In the genomic region with DNA sequence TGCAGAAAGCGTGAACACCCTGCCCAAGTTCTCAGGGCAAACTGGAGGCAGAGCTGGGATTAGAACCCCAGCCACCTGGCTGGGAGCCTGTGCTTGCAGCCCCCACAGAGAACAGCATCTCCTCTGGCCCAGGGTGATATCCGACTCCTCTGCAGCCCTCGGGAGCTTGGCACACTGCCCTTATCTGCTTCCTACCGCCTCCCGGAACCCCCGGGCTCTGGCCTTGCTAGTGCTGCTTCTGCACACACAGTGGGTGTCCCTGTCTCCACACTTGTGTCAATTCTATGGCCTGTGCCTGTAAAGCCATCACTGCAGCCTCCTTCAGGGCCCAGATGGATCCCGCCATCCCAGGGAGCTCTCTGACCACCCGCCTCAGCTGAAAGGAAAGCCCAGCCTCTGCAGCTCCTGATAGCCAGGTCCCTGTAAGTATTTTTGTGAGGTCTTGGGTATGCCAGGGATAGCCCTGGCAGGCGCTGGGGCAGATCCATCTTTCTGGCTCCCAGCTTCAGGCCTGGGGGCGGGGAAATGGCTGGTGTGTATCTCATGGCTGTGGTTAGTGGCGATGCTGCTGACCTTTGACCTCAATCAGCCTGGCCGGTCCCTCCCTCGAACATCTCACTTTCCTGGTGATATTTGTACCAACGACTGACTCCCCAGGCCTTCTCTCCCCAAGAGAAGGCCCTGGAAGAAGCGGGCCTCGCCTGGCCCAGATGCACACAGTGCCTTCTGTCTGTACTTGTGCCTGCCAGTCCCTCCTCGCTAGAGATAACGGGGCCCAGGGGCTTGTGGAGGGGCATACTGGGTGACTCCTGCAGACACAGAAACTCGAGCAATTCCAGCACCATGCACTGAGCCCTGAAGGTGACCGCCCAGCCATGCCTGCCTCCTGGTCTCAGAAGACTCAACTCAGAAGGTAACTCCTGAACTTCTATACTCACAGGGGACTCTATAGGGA, we compare ENCODE assay signal across 20 cellular contexts.
A peak's percentile ranks its signal among the peaks of the same experiment; 100 is the strongest.
DNase-seq lines count a peak whose midpoint lies in the region; ATAC-seq, FAIRE-seq and TF ChIP-seq lines count a peak whose summit lies in the region.
"Had no signal": no experiment of that assay in that cellular context is flagged by ENCODE, and none has a peak within 500 bp of the region (broad histone marks: within the 10 kb centered on the region; RNA-seq: fewer than 3 reads in every experiment).

No MANE protein-coding gene starts in this region.

- no peak overlapping the region for H3K18ac ChIP-seq in IMR-90 (ENCODE audit: low read depth, low read length)

- H2BK120ac ChIP-seq in IMR-90 (ENCODE audit: low read depth, low read length), result no peak overlapping the region

- dilution Hi-C loops in IMR-90 (cut with HindIII; ENCODE audit: low sequenced_read_pairs, unreplicated experiment), result no loop called here

- no peak overlapping the region for H3K4me3 ChIP-seq in BE2C (ENCODE audit: low read depth, low read length)
- H3K4me3 ChIP-seq in IMR-90 (ENCODE audit: insufficient read depth, low read depth, low read length), result no peak overlapping the region
- no peak overlapping the region for H3K4me3 ChIP-seq in HepG2 (replicated peaks in 1 of 3; ENCODE audit: insufficient read depth in 1 of 3, low read depth in 2 of 3, low read length in 3 of 3)
- H3K4me3 ChIP-seq: stomach had no signal

- H3K27me3 Mint-ChIP-seq in progenitor cell of endocrine pancreas, result no peaks in the 10 kb centered on the region
- H3K27me3 Mint-ChIP-seq: activated CD4-positive, alpha-beta T cell treated with anti-CD3 and anti-CD28 coated beads, Interleukin-2, amount 10 ng/mL, durations not matched to agents 7 days and 5 days had no signal

- H2AK5ac ChIP-seq in IMR-90 (ENCODE audit: low read depth, low read length), result no peak overlapping the region

- DNase-seq in BE2C (peak; percentile 60), IMR-90 (peak; percentile 14), HepG2 (ENCODE audit: low spot score) (no peak), progenitor cell of endocrine pancreas (ENCODE audit: low spot score, unreplicated experiment) (no peak), HCEC 1CT (no peak)
- DNase-seq in stimulated activated CD4-positive, alpha-beta T cell treated with anti-CD3 and anti-CD28 coated beads, Interleukin-2, amount 100 ng/mL, for 48 hours, result no peak
- no peak for DNase-seq in activated naive CD4-positive, alpha-beta T cell treated with Interleukin-2 at 50 U/mL for 16 hours
- DNase-seq: activated CD4-positive, alpha-beta T cell treated with anti-CD3 and anti-CD28 coated beads, Interleukin-2, amount 10 ng/mL, durations not matched to agents 7 days and 5 days; activated T-cell treated with anti-CD3 and anti-CD28 coated beads for 4 hours; Calu3; caudate nucleus; hypothalamus; NCI-H1930; Right ventricle myocardium superior; stomach; T-helper 9 cell had no signal

- peak; percentile 63 for ATAC-seq in IMR-90 (ENCODE audit: low read depth)
- ATAC-seq in SK-N-SH treated with all-trans-retinoic acid at 6 μM for 48 hours, result peak; percentile 74
- ATAC-seq in HepG2, result no peak
- ATAC-seq: activated naive CD4-positive, alpha-beta T cell treated with anti-CD3 and anti-CD28 coated beads, Interleukin-2, amount 50 U/mL, for 72 hours had no signal

- H3K23ac ChIP-seq in IMR-90 (ENCODE audit: low read depth, low read length), result no peak overlapping the region

- H3K27me3 ChIP-seq in BE2C (no peaks in the 10 kb centered on the region), IMR-90 (ENCODE audit: control insufficient read depth, insufficient read depth, low read length) (no peaks in the 10 kb centered on the region), HepG2 (ENCODE audit: control insufficient read depth in 1 of 2, insufficient read depth in 2 of 2, low read length in 2 of 2) (no peaks in the 10 kb centered on the region; a peak in 1 of 5 replicates)
- H3K27me3 ChIP-seq: stomach had no signal

- no TSS peak for BruUV-seq in IMR-90 (replicated peaks; lab: Mats Ljungman, UMichigan)
- BruUV-seq in HepG2 (replicated peaks; lab: Mats Ljungman, UMichigan), result no TSS peak

- H3K4ac ChIP-seq in IMR-90 (ENCODE audit: low read depth, low read length), result no peak overlapping the region

- no peak overlapping the region for H3K56ac ChIP-seq in IMR-90 (ENCODE audit: extremely low read depth, insufficient read depth, low read length)

- CTCF ChIA-PET in IMR-90 (lab: Yijun Ruan, JAX) (no interaction called here), HepG2 (lab: Yijun Ruan, JAX; ENCODE audit: low intra/inter-chr PET ratio, low total read pairs) (no interaction called here)

- FAIRE-seq in HepG2 (lab: Jason Lieb, UNC), result no peak
- FAIRE-seq: urothelium cell line had no signal

- no peak overlapping the region for H3K27ac Mint-ChIP-seq in progenitor cell of endocrine pancreas
- H3K27ac Mint-ChIP-seq: activated CD4-positive, alpha-beta T cell treated with anti-CD3 and anti-CD28 coated beads, Interleukin-2, amount 10 ng/mL, durations not matched to agents 7 days and 5 days had no signal

- peaks cover 3% of the 10 kb centered on the region; the same call in 1 of the 2 replicates for H3K4me1 ChIP-seq in BE2C
- H3K4me1 ChIP-seq in IMR-90 (ENCODE audit: control insufficient read depth, insufficient read depth, low read length), result peaks cover 7% of the 10 kb centered on the region; the same call in 1 of the 2 replicates
- no peaks in the 10 kb centered on the region for H3K4me1 ChIP-seq in HepG2 (ENCODE audit: insufficient read depth, low read length)

- in situ Hi-C loops in IMR-90 (cut with MboI; ENCODE audit: low sequenced_read_pairs) (no loop called here), HepG2 (cut with HindIII; ENCODE audit: extremely low pct_ligation_motif_present, low pct_unique_long_range_greater_than_20kb) (no loop called here)

- H2BK5ac ChIP-seq in IMR-90 (ENCODE audit: low read depth, low read length, poor library complexity, severe bottlenecking), result no peak overlapping the region

- TF ChIP-seq CTCF in BE2C (IDR thresholded peaks at IDR 0.05; ENCODE audit: low read depth, low read length), result no peak
- TF ChIP-seq CTCF in IMR-90 (conservative IDR thresholded peaks at IDR 0.05; ENCODE audit: low read depth, low read length), result no peak
- TF ChIP-seq CTCF in HepG2 (CRISPR knock-in tag; IDR thresholded peaks at IDR 0.05), result no peak
- no peak for TF ChIP-seq CTCF in progenitor cell of endocrine pancreas (IDR thresholded peaks at IDR 0.05; ENCODE audit: unreplicated experiment)

- H2AFZ ChIP-seq in IMR-90 (replicated peaks; ENCODE audit: low read length, poor library complexity) (no peak overlapping the region), HepG2 (ENCODE audit: low read length) (no peak overlapping the region)

- POLR2A ChIA-PET in IMR-90 (lab: Charles Lee; ENCODE audit: unreplicated experiment), result no interaction called here
- POLR2A ChIA-PET in HepG2 (lab: Yijun Ruan, JAX), result no interaction called here

- WGBS in IMR-90 (ENCODE audit: extremely low coverage in 2 of 2, insufficient read length in 1 of 2), 2 experiments, result 61% methylated on average over 6 of the region's 20 CpGs; no CpG with 5 or more reads in 1 of the 2 experiments
- 40% methylated on average over 9 of the region's 20 CpGs for WGBS in HepG2 (ENCODE audit: low lambda C conversion rate)

- intact Hi-C loops in IMR-90 (cut with micrococcal nuclease), result no loop called here
- intact Hi-C loops in HepG2 (cut with micrococcal nuclease; ENCODE audit: unreplicated experiment), result no loop called here

- no peak overlapping the region for H3K14ac ChIP-seq in IMR-90 (replicated peaks; ENCODE audit: low read depth, low read length)

- H4K8ac ChIP-seq in IMR-90 (ENCODE audit: low read depth in 2 of 2, low read length in 2 of 2), result no peak overlapping the region

- H3K9ac ChIP-seq in IMR-90 (ENCODE audit: low read depth, low read length), result no peak overlapping the region
- no peak overlapping the region for H3K9ac ChIP-seq in HepG2 (ENCODE audit: insufficient read depth, low read depth, low read length)
- H3K9ac ChIP-seq: KMS-11 had no signal

- H3K36me3 Mint-ChIP-seq in progenitor cell of endocrine pancreas (ENCODE audit: insufficient read depth), result peaks cover 2% of the 10 kb centered on the region
- H3K36me3 Mint-ChIP-seq: activated naive CD4-positive, alpha-beta T cell treated with anti-CD3 and anti-CD28 coated beads, Interleukin-2, amount 50 U/mL, for 72 hours had no signal

- H4K20me1 ChIP-seq in IMR-90 (ENCODE audit: insufficient read depth, low read length) (no peaks in the 10 kb centered on the region; the same call in 1 of the 2 replicates), HepG2 (ENCODE audit: insufficient read depth, low read length) (no peaks in the 10 kb centered on the region)

- no peak overlapping the region for H2AK9ac ChIP-seq in IMR-90 (replicated peaks; ENCODE audit: low read depth, low read length, poor library complexity)

- H3K9me3 Mint-ChIP-seq in progenitor cell of endocrine pancreas (ENCODE audit: low read depth), result no peaks in the 10 kb centered on the region
- H3K9me3 Mint-ChIP-seq: activated CD4-positive, alpha-beta T cell treated with anti-CD3 and anti-CD28 coated beads, Interleukin-2, amount 10 ng/mL, durations not matched to agents 7 days and 5 days; activated naive CD4-positive, alpha-beta T cell treated with anti-CD3 and anti-CD28 coated beads, Interleukin-2, amount 50 U/mL, for 72 hours had no signal

- TF ChIP-seq EP300 in HepG2 (IDR thresholded peaks at IDR 0.05; ENCODE audit: low read depth in 2 of 2, low read length in 2 of 2) (no peak), HepG2 (CRISPR knock-in tag; IDR thresholded peaks at IDR 0.05; ENCODE audit: borderline replicate concordance) (no peak)

- TF ChIP-seq POLR2A in IMR-90 (IDR thresholded peaks at IDR 0.05; ENCODE audit: low read depth, low read length) (no peak), HepG2 (IDR thresholded peaks at IDR 0.05; ENCODE audit: insufficient read depth in 1 of 2, low read depth in 2 of 2, low read length in 2 of 2) (no peak)

- H3K9me3 ChIP-seq in BE2C (no peaks in the 10 kb centered on the region), IMR-90 (ENCODE audit: control insufficient read depth, insufficient read depth, low read length) (no peaks in the 10 kb centered on the region), HepG2 (ENCODE audit: low read length) (no peaks in the 10 kb centered on the region)
- H3K9me3 ChIP-seq: stomach had no signal

- H3K79me1 ChIP-seq in IMR-90 (ENCODE audit: low read depth in 1 of 2, low read length in 2 of 2), result no peaks in the 10 kb centered on the region

- TF ChIP-seq RAD21 in IMR-90 (IDR thresholded peaks at IDR 0.05; ENCODE audit: low read length) (no peak), HepG2 (CRISPR knock-in tag; IDR thresholded peaks at IDR 0.05) (no peak)

- H2BK15ac ChIP-seq in IMR-90 (ENCODE audit: low read depth, low read length), result no peak overlapping the region

- H3K4me2 ChIP-seq in IMR-90 (ENCODE audit: low read depth, low read length) (no peak overlapping the region), HepG2 (ENCODE audit: low read depth, low read length) (no peak overlapping the region)
- H3K4me2 ChIP-seq: KMS-11 had no signal

- H4K91ac ChIP-seq in IMR-90 (ENCODE audit: insufficient read depth, low read depth, low read length), result no peak overlapping the region

- H3K27ac ChIP-seq in IMR-90 (ENCODE audit: insufficient read depth, low read length) (no peak overlapping the region), HepG2 (ENCODE audit: extremely low read length, insufficient read depth, low read length) (no peak overlapping the region)
- H3K27ac ChIP-seq: KMS-11, stomach had no signal

- H3K36me3 ChIP-seq in BE2C, result peaks cover 6% of the 10 kb centered on the region; the same call in 1 of the 2 replicates
- H3K36me3 ChIP-seq in IMR-90 (ENCODE audit: control insufficient read depth, insufficient read depth, low read length), result peaks cover 7% of the 10 kb centered on the region; the same call in 1 of the 2 replicates
- H3K36me3 ChIP-seq in HepG2 (replicated peaks in 1 of 2; ENCODE audit: control insufficient read depth in 1 of 2, insufficient read depth in 2 of 2, low read length in 2 of 2), result no peaks in the 10 kb centered on the region

- H4K5ac ChIP-seq in IMR-90 (ENCODE audit: low read depth, low read length), result no peak overlapping the region

- H3K4me3 Mint-ChIP-seq in progenitor cell of endocrine pancreas (ENCODE audit: low read depth), result no peak overlapping the region
- H3K4me3 Mint-ChIP-seq: activated CD4-positive, alpha-beta T cell treated with anti-CD3 and anti-CD28 coated beads, Interleukin-2, amount 10 ng/mL, durations not matched to agents 7 days and 5 days had no signal

- H3K4me1 Mint-ChIP-seq in progenitor cell of endocrine pancreas (ENCODE audit: low read depth), result peaks cover 3% of the 10 kb centered on the region
- H3K4me1 Mint-ChIP-seq: activated CD4-positive, alpha-beta T cell treated with anti-CD3 and anti-CD28 coated beads, Interleukin-2, amount 10 ng/mL, durations not matched to agents 7 days and 5 days had no signal

- no peak overlapping the region for H2BK20ac ChIP-seq in IMR-90 (ENCODE audit: low read depth, low read length)

- no peaks in the 10 kb centered on the region; the same call in 1 of the 2 replicates for H3K9me1 ChIP-seq in IMR-90 (ENCODE audit: insufficient read depth, low read length)

- no peaks in the 10 kb centered on the region for H3K79me2 ChIP-seq in HepG2 (ENCODE audit: insufficient read depth, low read length)

Comparison
In these comparisons a context has a peak if more than half of its experiments do, and no peak if none do; other contexts are left out.
1. DNase-seq: peak in BE2C (single experiment) and IMR-90 (single experiment); none in HepG2 (single experiment), stimulated activated CD4-positive, alpha-beta T cell treated with anti-CD3 and anti-CD28 coated beads, Interleukin-2, amount 100 ng/mL, for 48 hours (0 of 2), progenitor cell of endocrine pancreas (single experiment), HCEC 1CT (single experiment) and activated naive CD4-positive, alpha-beta T cell treated with Interleukin-2 at 50 U/mL for 16 hours (single experiment).